1 cellular context compared by ENCODE assay signal in the genomic region with DNA sequence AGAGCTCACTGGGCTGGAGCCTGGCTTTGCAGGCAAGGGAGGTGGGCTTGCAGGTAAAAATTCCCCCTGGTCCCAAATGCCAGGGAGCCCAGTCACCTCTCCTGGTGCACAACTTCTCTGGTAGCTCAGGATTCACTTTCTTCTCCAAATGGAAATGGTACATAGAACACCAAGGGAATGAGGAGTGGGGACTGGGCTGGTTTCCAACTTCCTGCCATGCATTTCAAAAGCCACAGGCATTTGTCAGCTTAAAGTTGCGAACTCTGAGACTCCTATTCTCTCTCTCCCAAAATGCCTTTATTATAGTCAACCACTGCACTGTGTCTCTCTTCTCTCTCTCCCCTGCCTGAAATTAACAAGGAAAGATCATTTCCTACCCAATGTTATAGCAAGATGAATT.
TF ChIP-seq lines count a peak whose summit lies in the region.

No MANE protein-coding gene starts in this region.

TF ChIP-seq in WTC11, 78 proteins besides CTCF, POLR2A, EP300 and RAD21 (continued from another document):
- TF ChIP-seq, protein P1, sequence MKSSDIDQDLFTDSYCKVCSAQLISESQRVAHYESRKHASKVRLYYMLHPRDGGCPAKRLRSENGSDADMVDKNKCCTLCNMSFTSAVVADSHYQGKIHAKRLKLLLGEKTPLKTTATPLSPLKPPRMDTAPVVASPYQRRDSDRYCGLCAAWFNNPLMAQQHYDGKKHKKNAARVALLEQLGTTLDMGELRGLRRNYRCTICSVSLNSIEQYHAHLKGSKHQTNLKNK (CRISPR knock-in tag; IDR thresholded peaks at IDR 0.05) = no peak
- TF ChIP-seq, protein P2, sequence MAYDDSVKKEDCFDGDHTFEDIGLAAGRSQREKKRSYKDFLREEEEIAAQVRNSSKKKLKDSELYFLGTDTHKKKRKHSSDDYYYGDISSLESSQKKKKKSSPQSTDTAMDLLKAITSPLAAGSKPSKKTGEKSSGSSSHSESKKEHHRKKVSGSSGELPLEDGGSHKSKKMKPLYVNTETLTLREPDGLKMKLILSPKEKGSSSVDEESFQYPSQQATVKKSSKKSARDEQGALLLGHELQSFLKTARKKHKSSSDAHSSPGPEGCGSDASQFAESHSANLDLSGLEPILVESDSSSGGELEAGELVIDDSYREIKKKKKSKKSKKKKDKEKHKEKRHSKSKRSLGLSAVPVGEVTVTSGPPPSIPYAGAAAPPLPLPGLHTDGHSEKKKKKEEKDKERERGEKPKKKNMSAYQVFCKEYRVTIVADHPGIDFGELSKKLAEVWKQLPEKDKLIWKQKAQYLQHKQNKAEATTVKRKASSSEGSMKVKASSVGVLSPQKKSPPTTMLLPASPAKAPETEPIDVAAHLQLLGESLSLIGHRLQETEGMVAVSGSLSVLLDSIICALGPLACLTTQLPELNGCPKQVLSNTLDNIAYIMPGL (CRISPR knock-in tag; IDR thresholded peaks at IDR 0.05) = no peak
- TF ChIP-seq, protein P3, sequence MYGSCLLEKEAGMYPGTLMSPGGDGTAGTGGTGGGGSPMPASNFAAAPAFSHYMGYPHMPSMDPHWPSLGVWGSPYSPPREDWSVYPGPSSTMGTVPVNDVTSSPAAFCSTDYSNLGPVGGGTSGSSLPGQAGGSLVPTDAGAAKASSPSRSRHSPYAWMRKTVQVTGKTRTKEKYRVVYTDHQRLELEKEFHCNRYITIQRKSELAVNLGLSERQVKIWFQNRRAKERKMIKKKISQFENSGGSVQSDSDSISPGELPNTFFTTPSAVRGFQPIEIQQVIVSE (CRISPR knock-in tag; IDR thresholded peaks at IDR 0.05; ENCODE audit: borderline replicate concordance) = no peak
- TF ChIP-seq, protein P4, sequence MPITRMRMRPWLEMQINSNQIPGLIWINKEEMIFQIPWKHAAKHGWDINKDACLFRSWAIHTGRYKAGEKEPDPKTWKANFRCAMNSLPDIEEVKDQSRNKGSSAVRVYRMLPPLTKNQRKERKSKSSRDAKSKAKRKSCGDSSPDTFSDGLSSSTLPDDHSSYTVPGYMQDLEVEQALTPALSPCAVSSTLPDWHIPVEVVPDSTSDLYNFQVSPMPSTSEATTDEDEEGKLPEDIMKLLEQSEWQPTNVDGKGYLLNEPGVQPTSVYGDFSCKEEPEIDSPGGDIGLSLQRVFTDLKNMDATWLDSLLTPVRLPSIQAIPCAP (CRISPR knock-in tag; IDR thresholded peaks at IDR 0.05) = no peak
- TF ChIP-seq ELF4 (CRISPR knock-in tag; IDR thresholded peaks at IDR 0.05; ENCODE audit: low read depth) (no peak), GRHL2 (CRISPR knock-in tag; IDR thresholded peaks at IDR 0.05; ENCODE audit: insufficient replicate concordance, severe bottlenecking) (no peak), SP1 (CRISPR knock-in tag; conservative IDR thresholded peaks at IDR 0.05) (no peak), NFE2L1 (CRISPR knock-in tag; IDR thresholded peaks at IDR 0.05) (no peak)
- TF ChIP-seq, protein P5, sequence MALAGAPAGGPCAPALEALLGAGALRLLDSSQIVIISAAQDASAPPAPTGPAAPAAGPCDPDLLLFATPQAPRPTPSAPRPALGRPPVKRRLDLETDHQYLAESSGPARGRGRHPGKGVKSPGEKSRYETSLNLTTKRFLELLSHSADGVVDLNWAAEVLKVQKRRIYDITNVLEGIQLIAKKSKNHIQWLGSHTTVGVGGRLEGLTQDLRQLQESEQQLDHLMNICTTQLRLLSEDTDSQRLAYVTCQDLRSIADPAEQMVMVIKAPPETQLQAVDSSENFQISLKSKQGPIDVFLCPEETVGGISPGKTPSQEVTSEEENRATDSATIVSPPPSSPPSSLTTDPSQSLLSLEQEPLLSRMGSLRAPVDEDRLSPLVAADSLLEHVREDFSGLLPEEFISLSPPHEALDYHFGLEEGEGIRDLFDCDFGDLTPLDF (CRISPR knock-in tag; IDR thresholded peaks at IDR 0.05) = no peak
- TF ChIP-seq, protein P6, sequence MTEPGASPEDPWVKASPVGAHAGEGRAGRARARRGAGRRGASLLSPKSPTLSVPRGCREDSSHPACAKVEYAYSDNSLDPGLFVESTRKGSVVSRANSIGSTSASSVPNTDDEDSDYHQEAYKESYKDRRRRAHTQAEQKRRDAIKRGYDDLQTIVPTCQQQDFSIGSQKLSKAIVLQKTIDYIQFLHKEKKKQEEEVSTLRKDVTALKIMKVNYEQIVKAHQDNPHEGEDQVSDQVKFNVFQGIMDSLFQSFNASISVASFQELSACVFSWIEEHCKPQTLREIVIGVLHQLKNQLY (CRISPR knock-in tag; IDR thresholded peaks at IDR 0.05) = no peak
- TF ChIP-seq, protein P7, sequence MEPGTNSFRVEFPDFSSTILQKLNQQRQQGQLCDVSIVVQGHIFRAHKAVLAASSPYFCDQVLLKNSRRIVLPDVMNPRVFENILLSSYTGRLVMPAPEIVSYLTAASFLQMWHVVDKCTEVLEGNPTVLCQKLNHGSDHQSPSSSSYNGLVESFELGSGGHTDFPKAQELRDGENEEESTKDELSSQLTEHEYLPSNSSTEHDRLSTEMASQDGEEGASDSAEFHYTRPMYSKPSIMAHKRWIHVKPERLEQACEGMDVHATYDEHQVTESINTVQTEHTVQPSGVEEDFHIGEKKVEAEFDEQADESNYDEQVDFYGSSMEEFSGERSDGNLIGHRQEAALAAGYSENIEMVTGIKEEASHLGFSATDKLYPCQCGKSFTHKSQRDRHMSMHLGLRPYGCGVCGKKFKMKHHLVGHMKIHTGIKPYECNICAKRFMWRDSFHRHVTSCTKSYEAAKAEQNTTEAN (CRISPR knock-in tag; IDR thresholded peaks at IDR 0.05) = no peak
TF ChIP-seq in WTC11: peak in this region for 0.
